ENCODE assay signal across 18 cellular contexts in the genomic region with DNA sequence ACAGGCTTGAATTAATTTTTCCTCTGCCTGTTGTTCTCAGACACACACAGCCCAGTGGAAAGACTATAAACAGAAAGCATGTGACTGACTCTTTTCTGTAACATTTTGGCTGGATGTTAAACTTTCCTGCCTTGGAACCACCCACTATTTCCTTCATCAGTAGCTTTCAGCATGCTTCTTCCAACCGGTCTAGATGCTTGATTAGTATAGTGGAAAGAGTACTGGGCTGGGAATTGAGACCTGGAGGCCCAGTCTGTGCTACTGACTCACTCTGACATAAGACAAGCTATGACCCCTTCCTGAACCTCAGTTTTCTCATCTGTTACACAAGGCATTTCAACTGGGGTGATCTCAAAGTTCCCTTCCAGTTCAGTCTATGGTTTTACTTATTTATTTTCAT.
"Had no signal": no experiment of that assay in that cellular context is flagged by ENCODE, and none has a peak within 500 bp of the region (broad histone marks: within the 10 kb centered on the region; RNA-seq: fewer than 3 reads in every experiment).

No MANE protein-coding gene starts in this region.

- H3K27me3 ChIP-seq: body of pancreas, esophagus squamous epithelium, testis had no signal

- H3K27ac ChIP-seq: body of pancreas, esophagus squamous epithelium, stomach, testis had no signal

- H3K36me3 ChIP-seq: esophagus squamous epithelium, stomach had no signal

- H3K9me3 ChIP-seq: body of pancreas, esophagus squamous epithelium, testis had no signal

- H3K4me1 ChIP-seq: body of pancreas, esophagus squamous epithelium, stomach, testis had no signal

- DNase-seq: activated B cell treated with CpG ODN at 0.5 μM for 24 hours; activated CD4-positive, alpha-beta T cell treated with anti-CD3 and anti-CD28 coated beads for 4 hours; activated CD8-positive, alpha-beta T cell treated with anti-CD3 and anti-CD28 coated beads for 36 hours; activated naive CD4-positive, alpha-beta T cell; activated naive CD8-positive, alpha-beta T cell treated with anti-CD3 and anti-CD28 coated beads for 36 hours; activated T-cell treated with anti-CD3 and anti-CD28 coated beads, Interleukin-2, amount 50 U/mL, for 1 hour; amniotic stem cell; body of pancreas; caudate nucleus; effector memory CD8-positive, alpha-beta T cell; esophagus squamous epithelium; foreskin melanocyte; head of caudate nucleus; nucleus accumbens; posterior cingulate gyrus; stomach; testis had no signal

- ATAC-seq: activated CD8-positive, alpha-beta T cell treated with anti-CD3 and anti-CD28 coated beads for 36 hours; activated T-helper 17 cell treated with anti-CD3 and anti-CD28 coated beads, Interleukin-2, amount 50 U/mL, for 72 hours; body of pancreas; effector memory CD8-positive, alpha-beta T cell had no signal

- H3K4me3 ChIP-seq: body of pancreas, esophagus squamous epithelium, stomach, testis had no signal
